18 cellular contexts compared by ENCODE assay signal in the genomic region with DNA sequence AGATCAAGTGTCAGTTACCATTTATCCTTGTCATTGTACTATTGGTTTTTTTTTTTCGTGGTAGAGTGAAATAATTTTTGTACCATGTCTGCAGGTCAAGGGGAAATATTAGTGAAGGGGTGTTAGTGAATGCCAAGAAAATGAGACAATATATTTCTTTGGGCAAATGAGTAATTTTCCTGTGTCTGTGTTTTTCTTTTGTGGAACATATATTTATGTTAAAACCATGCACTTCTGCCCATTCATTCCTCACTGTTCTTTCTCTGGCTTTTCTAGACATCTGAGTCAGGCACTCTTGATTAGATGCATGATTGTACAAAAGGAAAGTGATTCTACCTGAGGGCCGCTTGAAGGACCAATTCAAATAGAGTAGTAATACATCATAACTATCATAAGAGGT.
DNase-seq lines count a peak whose midpoint lies in the region; ATAC-seq and TF ChIP-seq lines count a peak whose summit lies in the region.
"Had no signal": no experiment of that assay in that cellular context is flagged by ENCODE, and none has a peak within 500 bp of the region (broad histone marks: within the 10 kb centered on the region; RNA-seq: fewer than 3 reads in every experiment).

No MANE protein-coding gene starts in this region.

- intact Hi-C loops in esophagus muscularis mucosa (cut with DNase I): no loop called here
- intact Hi-C loops in activated T-helper 1 cell treated with anti-CD3 and anti-CD28 coated beads, Interleukin-12 subunit alpha, Interleukin-12 subunit beta, Interleukin-2, Interleukin-4 antibody, amounts not matched to agents 30 ng/mL and 10 ng/mL and 1 ng/mL, durations not matched to agents 14 hours and 24 hours and 36 hours (cut with micrococcal nuclease): no loop called here

- H3K4me3 ChIP-seq in RWPE2 (ENCODE audit: severe bottlenecking) (no peak overlapping the region), astrocyte of the spinal cord (ENCODE audit: low read depth, low read length) (no peak overlapping the region), osteoblast (ENCODE audit: insufficient read depth, low read length) (no peak overlapping the region), esophagus muscularis mucosa (no peak overlapping the region)
- H3K4me3 ChIP-seq: HAP-1 had no signal

- no peaks in the 10 kb centered on the region for H3K9me3 Mint-ChIP-seq in activated T-helper 1 cell treated with anti-CD3 and anti-CD28 coated beads, Interleukin-12 subunit alpha, Interleukin-12 subunit beta, Interleukin-2, Interleukin-4 antibody, amounts not matched to agents 30 ng/mL and 10 ng/mL and 1 ng/mL, durations not matched to agents 14 hours and 24 hours and 36 hours
- H3K9me3 Mint-ChIP-seq: CD4-positive, alpha-beta T cell had no signal

- TF ChIP-seq EP300 in esophagus muscularis mucosa (IDR thresholded peaks at IDR 0.05): no peak

- no peaks in the 10 kb centered on the region for H3K36me3 Mint-ChIP-seq in activated T-helper 1 cell treated with anti-CD3 and anti-CD28 coated beads, Interleukin-12 subunit alpha, Interleukin-12 subunit beta, Interleukin-2, Interleukin-4 antibody, amounts not matched to agents 30 ng/mL and 10 ng/mL and 1 ng/mL, durations not matched to agents 14 hours and 24 hours and 36 hours (ENCODE audit: low read depth)

- H3K4me1 ChIP-seq in RWPE2 (ENCODE audit: insufficient read depth, poor library complexity, severe bottlenecking): no peaks in the 10 kb centered on the region
- H3K4me1 ChIP-seq in osteoblast (ENCODE audit: insufficient read depth, low read length): peaks cover 20% of the 10 kb centered on the region
- H3K4me1 ChIP-seq in esophagus muscularis mucosa: no peaks in the 10 kb centered on the region
- H3K4me1 ChIP-seq: HAP-1 had no signal

- peak overlapping the region; percentile 14 for H3K4me2 ChIP-seq in osteoblast (ENCODE audit: insufficient read depth, low read length)

- H3K27me3 ChIP-seq in RWPE2 (ENCODE audit: insufficient read depth, poor library complexity, severe bottlenecking) (no peaks in the 10 kb centered on the region), osteoblast (ENCODE audit: insufficient read depth, low read length) (no peaks in the 10 kb centered on the region), esophagus muscularis mucosa (no peaks in the 10 kb centered on the region)

- H3K27ac ChIP-seq in RWPE2 (ENCODE audit: poor library complexity, severe bottlenecking): peak overlapping the region; percentile 7
- H3K27ac ChIP-seq in osteoblast (ENCODE audit: low read depth, low read length): peak overlapping the region; percentile 18
- no peak overlapping the region for H3K27ac ChIP-seq in esophagus muscularis mucosa (replicated peaks in 1 of 4)

- in situ Hi-C loops in astrocyte of the spinal cord (cut with HindIII; ENCODE audit: low sequenced_read_pairs): no loop called here

- peak; percentile 15 for DNase-seq in ELR (ENCODE audit: low read depth)
- DNase-seq in RWPE2 (ENCODE audit: low spot score): no peak
- DNase-seq in astrocyte of the spinal cord (ENCODE audit: low read depth, low spot score): peak; percentile 35
- DNase-seq in osteoblast (ENCODE audit: insufficient read length, low spot score, missing footprints): no peak
- no peak for DNase-seq in LoVo (ENCODE audit: low spot score)
- DNase-seq in esophagus muscularis mucosa (ENCODE audit: extremely low spot score): no peak
- DNase-seq in NCI-H748 treated with DMSO at 0.1 percent for 48 hours (lab: John Stamatoyannopoulos, UW): no peak
- DNase-seq in activated T-helper 1 cell treated with anti-CD3 and anti-CD28 coated beads, Interleukin-12 subunit alpha, Interleukin-12 subunit beta, Interleukin-2, Interleukin-4 antibody, amounts not matched to agents 30 ng/mL and 10 ng/mL and 1 ng/mL, durations not matched to agents 14 hours and 24 hours and 36 hours (ENCODE audit: low spot score): no peak
- DNase-seq: ACHN; C1 segment of cervical spinal cord; Calu3; CD4-positive, alpha-beta T cell; DMS 273 treated with DMSO at 0.1 percent for 48 hours; GDM1; GOT3 had no signal

- no peaks in the 10 kb centered on the region for H3K9me3 ChIP-seq in RWPE2 (ENCODE audit: severe bottlenecking)
- no peaks in the 10 kb centered on the region for H3K9me3 ChIP-seq in osteoblast (ENCODE audit: low read depth, low read length)
- H3K9me3 ChIP-seq in esophagus muscularis mucosa: no peaks in the 10 kb centered on the region
- H3K9me3 ChIP-seq: HAP-1 had no signal

- H3K27me3 Mint-ChIP-seq in activated T-helper 1 cell treated with anti-CD3 and anti-CD28 coated beads, Interleukin-12 subunit alpha, Interleukin-12 subunit beta, Interleukin-2, Interleukin-4 antibody, amounts not matched to agents 30 ng/mL and 10 ng/mL and 1 ng/mL, durations not matched to agents 14 hours and 24 hours and 36 hours (ENCODE audit: insufficient read depth): no peaks in the 10 kb centered on the region
- H3K27me3 Mint-ChIP-seq: B cell had no signal

- no peak for ATAC-seq in RWPE2 (ENCODE audit: low read depth)
- ATAC-seq: HepG2 had no signal

- no peak for TF ChIP-seq POLR2A in esophagus muscularis mucosa (IDR thresholded peaks at IDR 0.05; ENCODE audit: low read depth)

- peaks cover 56% of the 10 kb centered on the region for H3K79me2 ChIP-seq in osteoblast (ENCODE audit: insufficient read depth, low read length)

- TF ChIP-seq CTCF in RWPE2 (IDR thresholded peaks at IDR 0.05; ENCODE audit: poor library complexity, severe bottlenecking) (no peak), astrocyte of the spinal cord (IDR thresholded peaks at IDR 0.05; ENCODE audit: low read depth, low read length) (no peak), osteoblast (IDR thresholded peaks at IDR 0.05; ENCODE audit: extremely low read depth, low read depth, low read length) (no peak), esophagus muscularis mucosa (IDR thresholded peaks at IDR 0.05) (no peak)

- H3K36me3 ChIP-seq in RWPE2 (ENCODE audit: low read depth) (no peaks in the 10 kb centered on the region), osteoblast (ENCODE audit: insufficient read depth, low read length) (peaks cover 3% of the 10 kb centered on the region), esophagus muscularis mucosa (no peaks in the 10 kb centered on the region)
- H3K36me3 ChIP-seq: HAP-1 had no signal

- H3K27ac Mint-ChIP-seq in activated T-helper 1 cell treated with anti-CD3 and anti-CD28 coated beads, Interleukin-12 subunit alpha, Interleukin-12 subunit beta, Interleukin-2, Interleukin-4 antibody, amounts not matched to agents 30 ng/mL and 10 ng/mL and 1 ng/mL, durations not matched to agents 14 hours and 24 hours and 36 hours: no peak overlapping the region
- H3K27ac Mint-ChIP-seq: B cell; CD4-positive, alpha-beta T cell had no signal

- no peak overlapping the region for H3K4me3 Mint-ChIP-seq in activated T-helper 1 cell treated with anti-CD3 and anti-CD28 coated beads, Interleukin-12 subunit alpha, Interleukin-12 subunit beta, Interleukin-2, Interleukin-4 antibody, amounts not matched to agents 30 ng/mL and 10 ng/mL and 1 ng/mL, durations not matched to agents 14 hours and 24 hours and 36 hours
- H3K4me3 Mint-ChIP-seq: B cell; CD4-positive, alpha-beta T cell had no signal

- H3K4me1 Mint-ChIP-seq in activated T-helper 1 cell treated with anti-CD3 and anti-CD28 coated beads, Interleukin-12 subunit alpha, Interleukin-12 subunit beta, Interleukin-2, Interleukin-4 antibody, amounts not matched to agents 30 ng/mL and 10 ng/mL and 1 ng/mL, durations not matched to agents 14 hours and 24 hours and 36 hours (ENCODE audit: low read depth): no peaks in the 10 kb centered on the region
- H3K4me1 Mint-ChIP-seq: B cell had no signal

- H4K20me1 ChIP-seq in osteoblast (ENCODE audit: insufficient read depth, low read length): peaks cover 10% of the 10 kb centered on the region

- 80% methylated on average over 2 of the region's 2 CpGs for WGBS in esophagus muscularis mucosa

- no peak overlapping the region for H2AFZ ChIP-seq in osteoblast (ENCODE audit: low read length)

Comparison
In these comparisons a context has a peak if more than half of its experiments do, and no peak if none do; other contexts are left out.
1. DNase-seq: peak in ELR (single experiment) and astrocyte of the spinal cord (single experiment); none in RWPE2 (single experiment), osteoblast (single experiment), LoVo (single experiment), esophagus muscularis mucosa (single experiment), NCI-H748 treated with DMSO at 0.1 percent for 48 hours (single experiment) and activated T-helper 1 cell treated with anti-CD3 and anti-CD28 coated beads, Interleukin-12 subunit alpha, Interleukin-12 subunit beta, Interleukin-2, Interleukin-4 antibody, amounts not matched to agents 30 ng/mL and 10 ng/mL and 1 ng/mL, durations not matched to agents 14 hours and 24 hours and 36 hours (single experiment).
2. H3K27ac ChIP-seq: peak in RWPE2 (single experiment) and osteoblast (single experiment); none in esophagus muscularis mucosa (0 of 4).